ENCODE assay signal across 16 cellular contexts in the genomic region with DNA sequence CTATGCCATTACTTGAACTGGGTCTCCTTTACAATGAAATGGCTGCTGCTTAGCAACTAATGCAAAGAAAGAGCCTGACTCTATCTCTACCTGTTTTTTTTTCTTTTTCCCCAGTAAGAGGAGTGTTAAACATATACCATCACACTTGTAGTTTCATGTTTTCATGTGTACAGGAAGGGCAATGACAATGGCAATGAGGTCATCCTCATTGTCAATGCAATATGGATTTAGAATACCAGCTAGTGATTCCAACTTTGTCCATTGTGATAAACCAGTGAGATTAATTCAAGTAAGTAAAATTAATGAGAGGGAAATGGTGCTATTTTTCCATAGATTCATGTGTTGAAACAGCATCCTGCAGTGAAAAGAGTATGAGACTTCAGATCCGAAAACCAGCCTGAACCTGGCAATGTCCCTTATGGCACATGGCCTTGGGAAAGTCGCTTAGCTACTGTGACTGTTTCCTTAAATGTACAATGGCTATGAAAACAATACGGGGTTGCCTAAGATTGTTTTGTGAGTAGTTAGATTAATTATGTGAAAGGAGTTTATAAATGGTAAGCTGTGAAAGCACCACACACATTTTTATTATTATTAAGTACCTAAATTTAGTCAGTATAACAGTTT. TPM values are rescaled to one million over a fixed set of nuclear protein-coding genes. Genes with fewer than 3 reads are reported as not detected.
"Had no signal": no experiment of that assay in that cellular context is flagged by ENCODE, and none has a peak within 500 bp of the region (broad histone marks: within the 10 kb centered on the region; RNA-seq: fewer than 3 reads in every experiment).

No MANE protein-coding gene starts in this region.

- H3K9me3 ChIP-seq: pancreas had no signal

- H3K4me1 Mint-ChIP-seq: activated CD4-positive, alpha-beta T cell treated with anti-CD3 and anti-CD28 coated beads, Interleukin-2, amount 10 ng/mL, durations not matched to agents 7 days and 5 days; naive thymus-derived CD4-positive, alpha-beta T cell had no signal

- ATAC-seq: activated CD4-positive, CD25-positive, alpha-beta regulatory T cell treated with anti-CD3 and anti-CD28 coated beads, Interleukin-2, amount 50 U/mL, for 24 hours; activated CD8-positive, alpha-beta T cell treated with anti-CD3 and anti-CD28 coated beads, Interleukin-2, amount 10 ng/mL, durations not matched to agents 7 days and 5 days; activated T-cell treated with anti-CD3 and anti-CD28 coated beads, Interleukin-2, amount 50 U/mL, for 4 hours; mucosa of descending colon; naive thymus-derived CD4-positive, alpha-beta T cell; pancreas; sciatic nerve had no signal

- H3K27ac ChIP-seq: cardiac muscle cell, pancreas, tibial nerve had no signal

- H3K27me3 ChIP-seq: cardiac muscle cell, pancreas, tibial nerve had no signal

- H3K36me3 ChIP-seq: cardiac muscle cell, pancreas had no signal

- H3K27ac Mint-ChIP-seq: activated CD4-positive, alpha-beta T cell treated with anti-CD3 and anti-CD28 coated beads, Interleukin-2, amount 10 ng/mL, durations not matched to agents 7 days and 5 days; activated CD8-positive, alpha-beta T cell treated with anti-CD3 and anti-CD28 coated beads, Interleukin-2, amount 10 ng/mL, durations not matched to agents 7 days and 5 days; naive thymus-derived CD4-positive, alpha-beta T cell; T-helper 1 cell treated with Interleukin-12 subunit alpha and Interleukin-12 subunit beta and Interleukin-4 antibody, amounts not matched to agents 30 μg/mL and 1 μg/mL, for 36 hours had no signal

- H3K4me1 ChIP-seq: pancreas, tibial nerve had no signal

- H3K4me3 ChIP-seq: cardiac muscle cell, mucosa of descending colon, pancreas, tibial nerve had no signal

- DNase-seq: activated CD4-positive, alpha-beta T cell treated with anti-CD3 and anti-CD28 coated beads, Interleukin-2, amount 10 ng/mL, durations not matched to agents 7 days and 5 days; activated CD8-positive, alpha-beta T cell treated with anti-CD3 and anti-CD28 coated beads, Interleukin-2, amount 10 ng/mL, durations not matched to agents 7 days and 5 days; activated effector memory CD4-positive, alpha-beta T cell treated with Interleukin-2 at 50 U/mL for 16 hours; activated naive CD4-positive, alpha-beta T cell treated with anti-CD3 and anti-CD28 coated beads, Interleukin-2, amount 50 U/mL, for 16 hours; activated T-cell treated with anti-CD3 and anti-CD28 coated beads, Interleukin-2, amount 50 U/mL, for 4 hours; mesenchymal stem cell; mucosa of descending colon; naive thymus-derived CD4-positive, alpha-beta T cell; pancreas; stimulated activated CD8-positive, alpha-beta memory T cell treated with anti-CD3 and anti-CD28 coated beads, Interleukin-4, amount 100 ng/mL, for 48 hours; stimulated activated naive CD4-positive, alpha-beta T cell had no signal

- H3K4me3 Mint-ChIP-seq: activated CD4-positive, alpha-beta T cell treated with anti-CD3 and anti-CD28 coated beads, Interleukin-2, amount 10 ng/mL, durations not matched to agents 7 days and 5 days; activated CD8-positive, alpha-beta T cell treated with anti-CD3 and anti-CD28 coated beads, Interleukin-2, amount 10 ng/mL, durations not matched to agents 7 days and 5 days; activated T-cell treated with anti-CD3 and anti-CD28 coated beads, Interleukin-2, amount 50 U/mL, for 4 hours; naive thymus-derived CD4-positive, alpha-beta T cell; T-helper 1 cell treated with Interleukin-12 subunit alpha and Interleukin-12 subunit beta and Interleukin-4 antibody, amounts not matched to agents 30 μg/mL and 1 μg/mL, for 36 hours had no signal

RNA-seq across cellular contexts. Expression of a gene that starts 11.2 kb away (rescaled TPM):
- total RNA-seq: activated CD8-positive, alpha-beta T cell treated with anti-CD3 and anti-CD28 coated beads, Interleukin-2, amount 10 ng/mL, durations not matched to agents 7 days and 5 days had no signal
- polyA plus RNA-seq: naive thymus-derived CD4-positive, alpha-beta T cell had no signal
